Comparison of ENCODE assay signal across 10 cellular contexts in genomic region chr18:42274488-42275137, GRCh38.
DNase-seq lines count a peak whose midpoint lies in the region; ATAC-seq and TF ChIP-seq lines count a peak whose summit lies in the region.
"Had no signal": no experiment of that assay in that cellular context is flagged by ENCODE, and none has a peak within 500 bp of the region (broad histone marks: within the 10 kb centered on the region; RNA-seq: fewer than 3 reads in every experiment).

No MANE protein-coding gene starts in this region.

- H3K27me3 ChIP-seq in CD4-positive, alpha-beta T cell (ENCODE audit: control insufficient read depth, insufficient read depth, low read length): no peaks in the 10 kb centered on the region
- H3K27me3 ChIP-seq in gastroesophageal sphincter: no peaks in the 10 kb centered on the region

- DNase-seq in ELR (ENCODE audit: low read depth) (peak; percentile 21), RPMI8226 (peak; percentile 45), islet precursor cell (peak; percentile 61), cardiac septum (ENCODE audit: low spot score) (no peak)
- no peak for DNase-seq in CD4-positive, alpha-beta T cell
- no peak for DNase-seq in activated CD4-positive, alpha-beta T cell treated with anti-CD3 and anti-CD28 coated beads for 1 hour
- DNase-seq: natural killer cell had no signal

- no peak overlapping the region for H3K4me3 ChIP-seq in gastroesophageal sphincter

- no peaks in the 10 kb centered on the region for H3K4me1 Mint-ChIP-seq in CD4-positive, alpha-beta T cell (ENCODE audit: low read depth)
- H3K4me1 Mint-ChIP-seq: natural killer cell had no signal

- H3K27me3 Mint-ChIP-seq in CD4-positive, alpha-beta T cell: no peaks in the 10 kb centered on the region

- H3K27ac ChIP-seq in CD4-positive, alpha-beta T cell (ENCODE audit: low read depth, low read length): no peak overlapping the region
- peak overlapping the region in 2 of 4 donors; percentile 26 to 54 for H3K27ac ChIP-seq in gastroesophageal sphincter
- H3K27ac ChIP-seq: RWPE1 had no signal

- no peak overlapping the region for H3K27ac Mint-ChIP-seq in CD4-positive, alpha-beta T cell
- H3K27ac Mint-ChIP-seq: natural killer cell had no signal

- no peaks in the 10 kb centered on the region for H3K36me3 ChIP-seq in gastroesophageal sphincter

- no peaks in the 10 kb centered on the region for H3K9me3 Mint-ChIP-seq in CD4-positive, alpha-beta T cell

- no peaks in the 10 kb centered on the region for H3K36me3 Mint-ChIP-seq in CD4-positive, alpha-beta T cell (ENCODE audit: low read depth)
- H3K36me3 Mint-ChIP-seq: natural killer cell had no signal

- TF ChIP-seq POLR2A in gastroesophageal sphincter (IDR thresholded peaks at IDR 0.05): no peak

- intact Hi-C loops in cardiac septum (cut with DNase I): loop anchor here (10.0 kb wide), 1 partner anchor 150 kb away; no protein-coding TSS in a partner anchor
- intact Hi-C loops in CD4-positive, alpha-beta T cell (cut with DNase I, micrococcal nuclease): no loop called here

- no peak overlapping the region for H3K4me3 Mint-ChIP-seq in CD4-positive, alpha-beta T cell
- H3K4me3 Mint-ChIP-seq: natural killer cell had no signal

- TF ChIP-seq EP300 in gastroesophageal sphincter (IDR thresholded peaks at IDR 0.05): no peak

- WGBS in gastroesophageal sphincter (ENCODE audit: low coverage in 1 of 2), 2 donors: 0 to 20% methylated on average over 1 of the region's 1 CpG

- ATAC-seq in HG02678 (IDR thresholded peaks at IDR 0.05; ENCODE audit: unreplicated experiment) (peak; percentile 55), gastroesophageal sphincter (no peak)
- no peak for ATAC-seq in CD4-positive, alpha-beta T cell (ENCODE audit: poor library complexity)
- ATAC-seq: natural killer cell had no signal

- no peaks in the 10 kb centered on the region for H3K9me3 ChIP-seq in CD4-positive, alpha-beta T cell (ENCODE audit: control insufficient read depth, low read length)
- H3K9me3 ChIP-seq in gastroesophageal sphincter: no peaks in the 10 kb centered on the region

- H3K4me1 ChIP-seq in gastroesophageal sphincter: peaks cover 0 to 32% (median 11%) of the 10 kb centered on the region in 3 donors

- POLR2A ChIA-PET in CD4-positive, alpha-beta T cell (lab: Charles Lee): no interaction called here

- no peak for TF ChIP-seq CTCF in CD4-positive, alpha-beta T cell (IDR thresholded peaks at IDR 0.05)
- TF ChIP-seq CTCF in gastroesophageal sphincter (IDR thresholded peaks at IDR 0.05): no peak

- CTCF ChIA-PET in CD4-positive, alpha-beta T cell (lab: Charles Lee): no interaction called here

Comparison
In these comparisons a context has a peak if more than half of its experiments do, and no peak if none do; other contexts are left out.
1. DNase-seq: peak in ELR (single experiment), RPMI8226 (single experiment) and islet precursor cell (single experiment); none in cardiac septum (single experiment), CD4-positive, alpha-beta T cell (0 of 10) and activated CD4-positive, alpha-beta T cell treated with anti-CD3 and anti-CD28 coated beads for 1 hour (single experiment).